Comparison of ENCODE assay signal across 37 cellular contexts in genomic region chr4:79295076-79295475, GRCh38. TPM values are rescaled to one million over a fixed set of nuclear protein-coding genes. Genes with fewer than 3 reads are reported as not detected.
"Had no signal": no experiment of that assay in that cellular context is flagged by ENCODE, and none has a peak within 500 bp of the region (broad histone marks: within the 10 kb centered on the region; RNA-seq: fewer than 3 reads in every experiment).

No MANE protein-coding gene starts in this region.

- H3K27ac ChIP-seq: adrenal gland, body of pancreas, brain microvascular endothelial cell, breast epithelium, VCaP had no signal

- H3K9me3 ChIP-seq: adrenal gland, body of pancreas, breast epithelium had no signal

- H3K27me3 ChIP-seq: adrenal gland, body of pancreas, brain microvascular endothelial cell, breast epithelium had no signal

- H3K4me3 ChIP-seq: adrenal gland, body of pancreas, breast epithelium had no signal

- ATAC-seq: activated CD8-positive, alpha-beta T cell treated with anti-CD3 and anti-CD28 coated beads for 36 hours; activated naive CD4-positive, alpha-beta T cell treated with anti-CD3 and anti-CD28 coated beads, Interleukin-2, amount 50 U/mL, for 72 hours; activated T-cell treated with anti-CD3 and anti-CD28 coated beads, Interleukin-2, amount 50 U/mL, for 4 hours; activated T-cell treated with anti-CD3 and anti-CD28 coated beads, Interleukin-2, amount 50 U/mL, for 72 hours; activated T-helper 17 cell treated with anti-CD3 and anti-CD28 coated beads, Interleukin-2, amount 50 U/mL, for 72 hours; body of pancreas had no signal

- H3K4me1 ChIP-seq: adrenal gland, body of pancreas, breast epithelium had no signal

- FAIRE-seq: astrocyte, TTC549 had no signal

- DNase-seq: activated B cell treated with CpG ODN at 0.5 μM for 24 hours; activated CD4-positive, alpha-beta memory T cell treated with anti-CD3 and anti-CD28 coated beads for 36 hours; activated CD4-positive, alpha-beta T cell treated with anti-CD3 and anti-CD28 coated beads for 4 hours; activated CD4-positive, alpha-beta T cell treated with anti-CD3 and anti-CD28 coated beads, Interleukin-2, amount 10 ng/mL, durations not matched to agents 24 days and 14 days; activated CD4-positive, alpha-beta T cell treated with anti-CD3 and anti-CD28 coated beads, Interleukin-2, amount 50 U/mL, for 1 hour; activated CD4-positive, alpha-beta T cell treated with anti-CD3 and anti-CD28 coated beads, Interleukin-2, amount 50 U/mL, for 4 hours; activated CD4-positive, CD25-positive, alpha-beta regulatory T cell treated with anti-CD3 and anti-CD28 coated beads, Interleukin-2, amount 50 U/mL, for 72 hours; activated CD8-positive, alpha-beta memory T cell treated with anti-CD3 and anti-CD28 coated beads, Interleukin-2, amount 50 U/mL, for 4 hours; activated CD8-positive, alpha-beta T cell treated with anti-CD3 and anti-CD28 coated beads for 36 hours; activated effector memory CD4-positive, alpha-beta T cell treated with anti-CD3 and anti-CD28 coated beads, Interleukin-2, amount 50 U/mL, for 16 hours; activated gamma-delta T cell treated with Interleukin-2 at 50 U/mL for 16 hours; activated naive CD4-positive, alpha-beta T cell; activated naive CD4-positive, alpha-beta T cell treated with anti-CD3 and anti-CD28 coated beads for 36 hours; activated naive CD4-positive, alpha-beta T cell treated with anti-CD3 and anti-CD28 coated beads, Interleukin-2, amount 50 U/mL, for 16 hours; activated naive CD8-positive, alpha-beta T cell treated with anti-CD3 and anti-CD28 coated beads for 36 hours; activated T-cell treated with anti-CD3 and anti-CD28 coated beads for 4 hours; activated T-cell treated with anti-CD3 and anti-CD28 coated beads, Interleukin-2, amount 50 U/mL, for 1 hour; activated T-cell treated with anti-CD3 and anti-CD28 coated beads, Interleukin-2, amount 50 U/mL, for 4 hours; activated T-cell treated with anti-CD3 and anti-CD28 coated beads, Interleukin-2, amount 50 U/mL, for 72 hours; adrenal gland; amniotic stem cell; aorta; body of pancreas; brain microvascular endothelial cell; central memory CD4-positive, alpha-beta T cell; cerebellar nuclear complex; T-helper 2 cell; T-helper 9 cell had no signal

- H3K36me3 ChIP-seq: adrenal gland, brain microvascular endothelial cell, breast epithelium had no signal

RNA-seq across cellular contexts. Expression of gene NAA11, which starts 30.8 kb away (rescaled TPM):
- total RNA-seq: activated B cell treated with CpG ODN at 0.5 μM for 24 hours; activated CD4-positive, alpha-beta memory T cell treated with anti-CD3 and anti-CD28 coated beads for 36 hours; activated CD4-positive, alpha-beta T cell treated with anti-CD3 and anti-CD28 coated beads, Interleukin-2, amount 10 ng/mL, durations not matched to agents 24 days and 14 days; activated CD8-positive, alpha-beta memory T cell treated with anti-CD3 and anti-CD28 coated beads for 36 hours; activated CD8-positive, alpha-beta T cell treated with anti-CD3 and anti-CD28 coated beads for 36 hours; activated naive CD4-positive, alpha-beta T cell treated with anti-CD3 and anti-CD28 coated beads for 36 hours; activated naive CD4-positive, alpha-beta T cell treated with anti-CD3 and anti-CD28 coated beads, Interleukin-2, amount 50 U/mL, for 72 hours; activated naive CD8-positive, alpha-beta T cell treated with anti-CD3 and anti-CD28 coated beads for 36 hours; activated T-cell treated with anti-CD3 and anti-CD28 coated beads, Interleukin-2, amount 50 U/mL, for 4 hours; activated T-cell treated with anti-CD3 and anti-CD28 coated beads, Interleukin-2, amount 50 U/mL, for 72 hours; activated T-helper 1 cell treated with anti-CD3 and anti-CD28 coated beads, Interleukin-12 subunit alpha, Interleukin-12 subunit beta, Interleukin-2, Interleukin-4 antibody, amounts not matched to agents 30 ng/mL and 10 ng/mL and 1 ng/mL, durations not matched to agents 14 hours and 24 hours and 36 hours; activated T-helper 17 cell treated with anti-CD3 and anti-CD28 coated beads, Interleukin-2, amount 50 U/mL, for 72 hours; adrenal gland; aorta; astrocyte; body of pancreas; breast epithelium; cardiac septum had no signal
- polyA plus RNA-seq: adrenal gland, aorta had no signal
